In genomic region chr9:135376511-135377173, GRCh38 we compare ENCODE assay signal across 20 cellular contexts.
A peak's percentile ranks its signal among the peaks of the same experiment; 100 is the strongest.
DNase-seq lines count a peak whose midpoint lies in the region; ATAC-seq and TF ChIP-seq lines count a peak whose summit lies in the region.
"Had no signal": no experiment of that assay in that cellular context is flagged by ENCODE, and none has a peak within 500 bp of the region (broad histone marks: within the 10 kb centered on the region; RNA-seq: fewer than 3 reads in every experiment).

No MANE protein-coding gene starts in this region.

- no peak overlapping the region for H3K4me2 ChIP-seq in SK-N-SH
- H3K4me2 ChIP-seq: A549 had no signal

- no peaks in the 10 kb centered on the region for H4K20me1 ChIP-seq in SK-N-SH (ENCODE audit: insufficient read depth)

- DNase-seq in SK-N-SH (peak; percentile 59), NCI-H1092 treated with DMSO at 0.1 percent for 48 hours (lab: John Stamatoyannopoulos, UW) (peak; percentile 72), cerebellum (ENCODE audit: low spot score) (peak; percentile 83), putamen (ENCODE audit: low spot score) (peak; percentile 3), AML-193 (lab: John Stamatoyannopoulos, UW) (no peak)
- no peak for DNase-seq in CD8-positive, alpha-beta memory T cell
- no peak for DNase-seq in activated naive CD8-positive, alpha-beta T cell treated with anti-CD3 and anti-CD28 coated beads for 36 hours
- DNase-seq: DND-41; GDM1; GM23248; NCI-H1436 treated with DMSO at 0.1 percent for 48 hours; NCI-H2081; NCI-H526; NK-92 treated with Interleukin-12 subunit alpha and Interleukin-12 subunit beta, amount 100 ng/mL, for 24 hours; SIG-M5 had no signal

- no peak overlapping the region for H2AFZ ChIP-seq in SK-N-SH (ENCODE audit: low read depth)
- H2AFZ ChIP-seq: GM23248 had no signal

- no peaks in the 10 kb centered on the region for H3K4me1 Mint-ChIP-seq in CD8-positive, alpha-beta memory T cell
- H3K4me1 Mint-ChIP-seq in activated naive CD8-positive, alpha-beta T cell treated with anti-CD3 and anti-CD28 coated beads for 36 hours, result no peaks in the 10 kb centered on the region

- CTCF ChIA-PET in SK-N-SH (lab: Yijun Ruan, JAX), result interaction anchor here (0.9 to 1.6 kb wide), 3 partner anchors 35 to 290 kb away, joined by 3 to 5 read pairs (median 4); partner anchors contain the start of gene OLFM1
- CTCF ChIA-PET in CD8-positive, alpha-beta memory T cell (lab: Charles Lee), result no interaction called here

- H3K27ac Mint-ChIP-seq in CD8-positive, alpha-beta memory T cell, result no peak overlapping the region
- H3K27ac Mint-ChIP-seq in activated naive CD8-positive, alpha-beta T cell treated with anti-CD3 and anti-CD28 coated beads for 36 hours, result no peak overlapping the region

- H3K4me3 ChIP-seq in SK-N-SH (ENCODE audit: low read depth in 2 of 2, low read length in 1 of 2), result no peak overlapping the region
- H3K4me3 ChIP-seq in CD8-positive, alpha-beta memory T cell (ENCODE audit: low read length), result no peak overlapping the region
- H3K4me3 ChIP-seq: A549, GM12878, GM23248, K562 had no signal

- no peak for ATAC-seq in SK-N-SH treated with all-trans-retinoic acid at 6 μM for 48 hours
- ATAC-seq: GM12878, HCT116, K562 had no signal

- no peak for TF ChIP-seq EP300 in SK-N-SH (IDR thresholded peaks at IDR 0.05; ENCODE audit: borderline replicate concordance in 1 of 2, low read depth in 1 of 2, low read length in 1 of 2)

- POLR2A ChIA-PET in SK-N-SH (lab: Yijun Ruan, JAX), result no interaction called here
- POLR2A ChIA-PET in CD8-positive, alpha-beta memory T cell (lab: Charles Lee), result no interaction called here

- no peaks in the 10 kb centered on the region for H3K36me3 ChIP-seq in SK-N-SH (replicated peaks in 1 of 2; ENCODE audit: control insufficient read depth in 1 of 2, insufficient read depth in 2 of 2, low read length in 1 of 2)
- no peaks in the 10 kb centered on the region for H3K36me3 ChIP-seq in CD8-positive, alpha-beta memory T cell (ENCODE audit: insufficient read depth, low read length)

- H3K27ac ChIP-seq in SK-N-SH (ENCODE audit: low read depth in 2 of 2, low read length in 1 of 2), result no peak overlapping the region
- H3K27ac ChIP-seq in CD8-positive, alpha-beta memory T cell (ENCODE audit: low read depth, low read length), result no peak overlapping the region
- H3K27ac ChIP-seq: A549, GM23248 had no signal

- TF ChIP-seq RAD21 in SK-N-SH (IDR thresholded peaks at IDR 0.05; ENCODE audit: low read length), result no peak

- no peaks in the 10 kb centered on the region for H3K36me3 Mint-ChIP-seq in CD8-positive, alpha-beta memory T cell
- no peaks in the 10 kb centered on the region for H3K36me3 Mint-ChIP-seq in activated naive CD8-positive, alpha-beta T cell treated with anti-CD3 and anti-CD28 coated beads for 36 hours

- no peak overlapping the region for H3K4me3 Mint-ChIP-seq in CD8-positive, alpha-beta memory T cell
- H3K4me3 Mint-ChIP-seq in activated naive CD8-positive, alpha-beta T cell treated with anti-CD3 and anti-CD28 coated beads for 36 hours, result no peak overlapping the region

- TF ChIP-seq CTCF in SK-N-SH (IDR thresholded peaks at IDR 0.05), result no peak

- H3K9me2 ChIP-seq in SK-N-SH, result no peaks in the 10 kb centered on the region

- H3K4me1 ChIP-seq in SK-N-SH (ENCODE audit: control insufficient read depth in 1 of 2, insufficient read depth in 2 of 2, low read depth in 1 of 2, low read length in 1 of 2), result peaks cover 0 to 8% of the 10 kb centered on the region in 2 experiments; a peak in 1 of 4 replicates
- no peaks in the 10 kb centered on the region for H3K4me1 ChIP-seq in CD8-positive, alpha-beta memory T cell (ENCODE audit: insufficient read depth, low read length)
- H3K4me1 ChIP-seq: A549 had no signal

- no peaks in the 10 kb centered on the region for H3F3A ChIP-seq in SK-N-SH (replicated peaks; ENCODE audit: insufficient read depth)

- no peaks in the 10 kb centered on the region for H3K79me2 ChIP-seq in SK-N-SH (ENCODE audit: insufficient read depth)

- H3K9me3 Mint-ChIP-seq in CD8-positive, alpha-beta memory T cell, result no peaks in the 10 kb centered on the region
- no peaks in the 10 kb centered on the region for H3K9me3 Mint-ChIP-seq in activated naive CD8-positive, alpha-beta T cell treated with anti-CD3 and anti-CD28 coated beads for 36 hours

- 3% methylated on average over 2 of the region's 16 CpGs for WGBS in SK-N-SH (ENCODE audit: low lambda C conversion rate)

- peaks cover 2 to 4% of the 10 kb centered on the region in 2 donors for H3K27me3 Mint-ChIP-seq in CD8-positive, alpha-beta memory T cell
- no peaks in the 10 kb centered on the region for H3K27me3 Mint-ChIP-seq in activated naive CD8-positive, alpha-beta T cell treated with anti-CD3 and anti-CD28 coated beads for 36 hours

- H3K9me3 ChIP-seq in SK-N-SH, result no peaks in the 10 kb centered on the region
- H3K9me3 ChIP-seq in CD8-positive, alpha-beta memory T cell (ENCODE audit: low read length), result no peaks in the 10 kb centered on the region
- H3K9me3 ChIP-seq: A549 had no signal

- no peaks in the 10 kb centered on the region for H3K27me3 ChIP-seq in SK-N-SH (ENCODE audit: insufficient read depth)
- no peaks in the 10 kb centered on the region for H3K27me3 ChIP-seq in CD8-positive, alpha-beta memory T cell (ENCODE audit: insufficient read depth, low read length, poor library complexity, severe bottlenecking)

- no peak overlapping the region for H3K9ac ChIP-seq in SK-N-SH
- H3K9ac ChIP-seq: GM23248 had no signal

TF ChIP-seq in SK-N-SH, 30 proteins besides CTCF, POLR2A, EP300 and RAD21:
- TF ChIP-seq POLR2AphosphoS5 (IDR thresholded peaks at IDR 0.05; ENCODE audit: low read depth, low read length) (no peak), YY1 (IDR thresholded peaks at IDR 0.05; ENCODE audit: low read depth) (no peak), SIN3A (IDR thresholded peaks at IDR 0.05; ENCODE audit: borderline replicate concordance, low read depth, low read length) (no peak), NRF1 (IDR thresholded peaks at IDR 0.05; ENCODE audit: low read depth, low read length) (no peak), ZBTB33 (IDR thresholded peaks at IDR 0.05; ENCODE audit: borderline replicate concordance, low read depth) (no peak)

TF ChIP-seq in SK-N-SH treated with all-trans-retinoic acid at 6 μM for 48 hours, 23 proteins besides CTCF, POLR2A, EP300 and RAD21 (continues in another document):
- TF ChIP-seq PPARA (CRISPR knock-in tag; IDR thresholded peaks at IDR 0.05; ENCODE audit: borderline replicate concordance) (no peak), ISL1 (CRISPR knock-in tag; IDR thresholded peaks at IDR 0.05) (no peak), SNAI2 (CRISPR knock-in tag; IDR thresholded peaks at IDR 0.05) (no peak), OSR1 (CRISPR knock-in tag; IDR thresholded peaks at IDR 0.05) (no peak), ZNF565 (CRISPR knock-in tag; conservative IDR thresholded peaks at IDR 0.05; ENCODE audit: low read depth) (no peak), ZFP3 (CRISPR knock-in tag; IDR thresholded peaks at IDR 0.05) (no peak), ZC3H10 (CRISPR knock-in tag; IDR thresholded peaks at IDR 0.05) (no peak), TSHZ2 (CRISPR knock-in tag; IDR thresholded peaks at IDR 0.05) (no peak), TCF4 (CRISPR knock-in tag; IDR thresholded peaks at IDR 0.05; ENCODE audit: borderline replicate concordance) (no peak), BACH2 (CRISPR knock-in tag; IDR thresholded peaks at IDR 0.05; ENCODE audit: borderline replicate concordance) (no peak), TOX (CRISPR knock-in tag; IDR thresholded peaks at IDR 0.05; ENCODE audit: borderline replicate concordance) (no peak), GLIS3 (CRISPR knock-in tag; IDR thresholded peaks at IDR 0.05) (no peak), CSDC2 (CRISPR knock-in tag; IDR thresholded peaks at IDR 0.05) (no peak), ESRRG (CRISPR knock-in tag; IDR thresholded peaks at IDR 0.05) (no peak), ZFP30 (CRISPR knock-in tag; IDR thresholded peaks at IDR 0.05) (no peak), ZNF70 (CRISPR knock-in tag; IDR thresholded peaks at IDR 0.05) (no peak), ARNTL (CRISPR knock-in tag; IDR thresholded peaks at IDR 0.05; ENCODE audit: borderline replicate concordance, low read depth) (no peak), ZNF8 (CRISPR knock-in tag; IDR thresholded peaks at IDR 0.05) (no peak)
- TF ChIP-seq, protein P1, sequence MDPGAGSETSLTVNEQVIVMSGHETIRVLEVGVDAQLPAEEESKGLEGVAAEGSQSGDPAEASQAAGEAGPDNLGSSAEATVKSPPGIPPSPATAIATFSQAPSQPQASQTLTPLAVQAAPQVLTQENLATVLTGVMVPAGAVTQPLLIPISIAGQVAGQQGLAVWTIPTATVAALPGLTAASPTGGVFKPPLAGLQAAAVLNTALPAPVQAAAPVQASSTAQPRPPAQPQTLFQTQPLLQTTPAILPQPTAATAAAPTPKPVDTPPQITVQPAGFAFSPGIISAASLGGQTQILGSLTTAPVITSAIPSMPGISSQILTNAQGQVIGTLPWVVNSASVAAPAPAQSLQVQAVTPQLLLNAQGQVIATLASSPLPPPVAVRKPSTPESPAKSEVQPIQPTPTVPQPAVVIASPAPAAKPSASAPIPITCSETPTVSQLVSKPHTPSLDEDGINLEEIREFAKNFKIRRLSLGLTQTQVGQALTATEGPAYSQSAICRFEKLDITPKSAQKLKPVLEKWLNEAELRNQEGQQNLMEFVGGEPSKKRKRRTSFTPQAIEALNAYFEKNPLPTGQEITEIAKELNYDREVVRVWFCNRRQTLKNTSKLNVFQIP (CRISPR knock-in tag; IDR thresholded peaks at IDR 0.05; ENCODE audit: borderline replicate concordance, low read depth), result no peak

Comparison
In these comparisons a context has a peak if more than half of its experiments do, and no peak if none do; other contexts are left out.
1. DNase-seq: peak in SK-N-SH (single experiment), NCI-H1092 treated with DMSO at 0.1 percent for 48 hours (single experiment), cerebellum (single experiment) and putamen (single experiment); none in CD8-positive, alpha-beta memory T cell (0 of 5), AML-193 (0 of 2) and activated naive CD8-positive, alpha-beta T cell treated with anti-CD3 and anti-CD28 coated beads for 36 hours (single experiment).